1 cellular context compared by ENCODE assay signal in the genomic region with DNA sequence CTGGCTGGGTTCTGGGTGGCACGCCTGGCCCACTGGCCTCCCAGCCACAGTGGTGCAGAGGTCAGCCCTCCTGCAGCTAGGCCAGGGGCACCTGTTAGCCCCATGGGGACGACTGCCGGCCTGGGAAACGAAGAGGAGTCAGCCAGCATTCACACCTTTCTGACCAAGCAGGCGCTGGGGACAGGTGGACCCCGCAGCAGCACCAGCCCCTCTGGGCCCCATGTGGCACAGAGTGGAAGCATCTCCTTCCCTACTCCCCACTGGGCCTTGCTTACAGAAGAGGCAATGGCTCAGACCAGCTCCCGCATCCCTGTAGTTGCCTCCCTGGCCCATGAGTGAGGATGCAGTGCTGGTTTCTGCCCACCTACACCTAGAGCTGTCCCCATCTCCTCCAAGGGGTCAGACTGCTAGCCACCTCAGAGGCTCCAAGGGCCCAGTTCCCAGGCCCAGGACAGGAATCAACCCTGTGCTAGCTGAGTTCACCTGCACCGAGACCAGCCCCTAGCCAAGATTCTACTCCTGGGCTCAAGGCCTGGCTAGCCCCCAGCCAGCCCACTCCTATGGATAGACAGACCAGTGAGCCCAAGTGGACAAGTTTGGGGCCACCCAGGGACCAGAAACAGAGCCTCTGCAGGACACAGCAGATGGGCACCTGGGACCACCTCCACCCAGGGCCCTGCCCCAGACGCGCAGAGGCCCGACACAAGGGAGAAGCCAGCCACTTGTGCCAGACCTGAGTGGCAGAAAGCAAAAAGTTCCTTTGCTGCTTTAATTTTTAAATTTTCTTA.
A peak's percentile ranks its signal among the peaks of the same experiment; 100 is the strongest.
TF ChIP-seq lines count a peak whose summit lies in the region.

No MANE protein-coding gene starts in this region.

TF ChIP-seq in PFSK-1, 5 proteins besides CTCF, POLR2A, EP300 and RAD21:
- TF ChIP-seq FOXP2 (optimal IDR thresholded peaks at IDR 0.05; ENCODE audit: borderline replicate concordance, extremely low read depth, extremely low read length, insufficient read depth): no peak
- peak; percentile 26; the same call in 1 of the 2 replicates for TF ChIP-seq POLR2AphosphoS5 (IDR thresholded peaks at IDR 0.05; ENCODE audit: low read depth, low read length)
- no peak for TF ChIP-seq REST (IDR thresholded peaks at IDR 0.05; ENCODE audit: insufficient read depth in 1 of 2, low read depth in 2 of 2, low read length in 2 of 2)
- TF ChIP-seq TAF1 (IDR thresholded peaks at IDR 0.05; ENCODE audit: borderline replicate concordance, insufficient read depth, low read length): no peak
